Comparison of ENCODE assay signal across 23 cellular contexts in the genomic region with DNA sequence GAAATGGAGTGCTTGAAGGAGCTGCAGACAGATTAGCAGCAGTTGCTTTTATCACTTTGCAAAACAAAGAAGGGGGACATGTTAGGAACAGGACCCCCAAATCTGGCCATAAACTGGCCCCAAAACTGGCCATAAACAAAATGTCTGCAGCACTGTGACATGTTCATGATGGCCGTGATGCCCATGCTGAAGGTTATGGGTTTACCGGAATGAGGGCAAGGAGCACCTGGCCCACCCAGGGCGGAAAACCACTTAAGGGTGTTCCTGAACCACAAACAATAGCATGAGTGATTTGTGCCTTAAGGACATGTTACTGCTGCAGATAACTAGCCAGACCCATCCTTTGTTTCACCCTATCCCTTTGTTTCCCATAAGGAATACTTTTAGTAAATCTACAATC.
"Had no signal": no experiment of that assay in that cellular context is flagged by ENCODE, and none has a peak within 500 bp of the region (broad histone marks: within the 10 kb centered on the region; RNA-seq: fewer than 3 reads in every experiment).

No MANE protein-coding gene starts in this region.

- H3K4me1 Mint-ChIP-seq: mesothelial cell of epicardium, naive B cell had no signal

- H3K27me3 Mint-ChIP-seq: dendritic cell treated with granulocyte-macrophage colony-stimulating factor and Interleukin-4, amounts not matched to agents 40 ng/mL and 50 ng/mL, for 4 days; effector memory CD8-positive, alpha-beta T cell; naive B cell had no signal

- H3K36me3 ChIP-seq: colonic mucosa, esophagus muscularis mucosa, gastroesophageal sphincter, heart left ventricle, left lung, lower lobe of right lung had no signal

- H3K9me3 ChIP-seq: colonic mucosa had no signal

- H3K27ac ChIP-seq: colonic mucosa, esophagus muscularis mucosa, foreskin keratinocyte, gastroesophageal sphincter, heart left ventricle, hepatocyte, left lung, lower lobe of right lung had no signal

- H3K27ac Mint-ChIP-seq: dendritic cell treated with granulocyte-macrophage colony-stimulating factor and Interleukin-4, amounts not matched to agents 40 ng/mL and 50 ng/mL, for 4 days; effector memory CD8-positive, alpha-beta T cell; mesothelial cell of epicardium had no signal

- H3K27me3 ChIP-seq: colonic mucosa, esophagus muscularis mucosa, foreskin keratinocyte, gastroesophageal sphincter, heart left ventricle, hepatocyte, left lung had no signal

- H3K4me3 Mint-ChIP-seq: dendritic cell treated with granulocyte-macrophage colony-stimulating factor and Interleukin-4, amounts not matched to agents 40 ng/mL and 50 ng/mL, for 4 days; effector memory CD8-positive, alpha-beta T cell; mesothelial cell of epicardium had no signal

- H3K4me3 ChIP-seq: colonic mucosa, esophagus muscularis mucosa, gastroesophageal sphincter, heart left ventricle, hepatocyte, left lung, lower lobe of right lung, mucosa of descending colon had no signal

- H3K4me1 ChIP-seq: colonic mucosa, esophagus muscularis mucosa, foreskin keratinocyte, gastroesophageal sphincter, heart left ventricle, left lung, lower lobe of right lung had no signal

- H3K36me3 Mint-ChIP-seq: naive B cell had no signal

- H3K79me2 ChIP-seq: hepatocyte had no signal

- ATAC-seq: effector memory CD8-positive, alpha-beta T cell; foreskin keratinocyte; gastroesophageal sphincter; heart left ventricle; left cardiac atrium; left lung; left ventricle myocardium superior; lower lobe of right lung; mucosa of descending colon had no signal

- H2AFZ ChIP-seq: hepatocyte had no signal

- H3K4me2 ChIP-seq: hepatocyte had no signal

- FAIRE-seq: endothelial cell of umbilical vein, frontal cortex, islet of Langerhans, keratinocyte had no signal

- DNase-seq: colonic mucosa; cortex of kidney; effector CD8-positive, alpha-beta T cell; effector memory CD8-positive, alpha-beta T cell; foreskin keratinocyte; heart left ventricle; hypothalamus; left cardiac atrium; left lung; left ventricle myocardium superior; lower lobe of right lung; mesenchymal stem cell; mucosa of descending colon; naive B cell had no signal
